In genomic region chr6:73050706-73051105, GRCh38 we compare ENCODE assay signal across 17 cellular contexts.
"Had no signal": no experiment of that assay in that cellular context is flagged by ENCODE, and none has a peak within 500 bp of the region (broad histone marks: within the 10 kb centered on the region; RNA-seq: fewer than 3 reads in every experiment).

No MANE protein-coding gene starts in this region.

- H3K27ac Mint-ChIP-seq: dendritic cell treated with granulocyte-macrophage colony-stimulating factor and Interleukin-4, amounts not matched to agents 40 ng/mL and 50 ng/mL, for 4 days; effector memory CD8-positive, alpha-beta T cell; naive thymus-derived CD4-positive, alpha-beta T cell had no signal

- ATAC-seq: naive thymus-derived CD4-positive, alpha-beta T cell had no signal

- H3K4me3 ChIP-seq: hepatocyte, right atrium auricular region, sigmoid colon, skin epidermis, stomach, thoracic aorta, transverse colon had no signal

- H3K4me1 ChIP-seq: right atrium auricular region, sigmoid colon, stomach, transverse colon had no signal

- DNase-seq: effector memory CD8-positive, alpha-beta T cell; erythroblast; foreskin melanocyte; head of caudate nucleus; kidney glomerular epithelial cell; naive thymus-derived CD4-positive, alpha-beta T cell; sigmoid colon; stimulated activated naive CD4-positive, alpha-beta T cell; stomach; substantia nigra; transverse colon had no signal

- H3K36me3 ChIP-seq: right atrium auricular region, sigmoid colon, stomach, thoracic aorta, transverse colon had no signal

- H3K27ac ChIP-seq: hepatocyte, right atrium auricular region, sigmoid colon, skin epidermis, stomach, thoracic aorta, transverse colon had no signal

- H3K9me3 ChIP-seq: right atrium auricular region, sigmoid colon, stomach, thoracic aorta, transverse colon had no signal

- H3K4me2 ChIP-seq: hepatocyte had no signal

- H3K79me2 ChIP-seq: hepatocyte had no signal

- H3K27me3 ChIP-seq: hepatocyte, right atrium auricular region, sigmoid colon, stomach, transverse colon had no signal

- H2AFZ ChIP-seq: hepatocyte had no signal

- H3K4me1 Mint-ChIP-seq: naive thymus-derived CD4-positive, alpha-beta T cell; neural crest cell had no signal

- H3K9me3 Mint-ChIP-seq: dendritic cell treated with granulocyte-macrophage colony-stimulating factor and Interleukin-4, amounts not matched to agents 40 ng/mL and 50 ng/mL, for 4 days; effector memory CD8-positive, alpha-beta T cell; neural crest cell had no signal

- H3K27me3 Mint-ChIP-seq: dendritic cell treated with granulocyte-macrophage colony-stimulating factor and Interleukin-4, amounts not matched to agents 40 ng/mL and 50 ng/mL, for 4 days; effector memory CD8-positive, alpha-beta T cell; naive thymus-derived CD4-positive, alpha-beta T cell had no signal

- H3K4me3 Mint-ChIP-seq: dendritic cell treated with granulocyte-macrophage colony-stimulating factor and Interleukin-4, amounts not matched to agents 40 ng/mL and 50 ng/mL, for 4 days; effector memory CD8-positive, alpha-beta T cell; naive thymus-derived CD4-positive, alpha-beta T cell; neural crest cell had no signal
